ENCODE assay signal across 1 cellular context in genomic region chr11:12603362-12604088, GRCh38.
TF ChIP-seq lines count a peak whose summit lies in the region.

No MANE protein-coding gene starts in this region.

TF ChIP-seq in IMR-90, 13 proteins besides CTCF, POLR2A, EP300 and RAD21 (continued from another document):
- TF ChIP-seq ELK1 (IDR thresholded peaks at IDR 0.05; ENCODE audit: borderline replicate concordance, low read depth, low read length), result no peak
